ENCODE assay signal across 8 cellular contexts in the genomic region with DNA sequence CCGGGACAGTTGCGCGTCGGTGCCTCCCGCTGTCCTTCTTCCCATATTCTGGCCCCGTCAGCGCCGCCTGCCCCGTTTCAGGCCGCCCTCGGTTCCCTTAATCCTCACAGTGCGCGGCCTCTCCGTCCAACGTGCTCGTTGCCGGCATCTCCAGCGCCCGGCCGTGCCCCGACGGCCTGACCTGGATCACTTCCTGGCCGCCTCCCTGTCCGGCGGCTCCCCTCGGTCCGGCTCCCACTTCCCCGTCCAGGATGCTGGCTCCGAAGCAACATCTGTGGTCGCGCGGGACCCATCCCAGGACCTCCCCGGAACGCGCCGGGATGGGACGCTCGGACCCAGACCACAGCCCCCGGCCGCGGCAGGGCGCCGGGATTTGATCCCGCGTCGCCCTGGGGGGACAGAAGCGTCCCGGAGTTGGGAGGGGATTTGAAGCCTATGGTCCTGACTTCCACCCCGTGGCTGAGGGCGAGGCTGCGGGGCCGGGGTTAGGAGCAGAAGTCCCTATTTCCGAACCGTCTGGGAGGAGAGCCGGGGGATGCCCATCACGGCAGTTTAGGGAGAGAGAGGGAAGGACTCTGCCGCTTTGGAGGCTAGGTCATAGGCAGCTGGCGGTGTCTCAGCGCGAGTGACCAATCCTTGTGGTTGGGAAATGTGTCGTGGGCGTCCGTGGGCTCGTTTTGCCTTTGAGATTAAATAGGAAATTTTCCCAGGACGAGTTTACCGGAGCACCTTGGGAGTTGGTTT. TPM values are rescaled to one million over a fixed set of nuclear protein-coding genes. Genes with fewer than 3 reads are reported as not detected.
DNase-seq lines count a peak whose midpoint lies in the region; ATAC-seq, FAIRE-seq and TF ChIP-seq lines count a peak whose summit lies in the region.

No MANE protein-coding gene starts in this region.

- intact Hi-C loops in prostate gland (cut with DNase I): loop anchor here (10.0 kb wide), 1 partner anchor 162 kb away; no protein-coding TSS in a partner anchor

- ATAC-seq in GM18870 (IDR thresholded peaks at IDR 0.05; ENCODE audit: unreplicated experiment): peak; percentile 4
- peak; percentile 32 for ATAC-seq in HG03175 (IDR thresholded peaks at IDR 0.05; ENCODE audit: unreplicated experiment)

- POLR2A ChIA-PET in activated CD4-positive, alpha-beta T cell treated with anti-CD3 and anti-CD28 coated beads, Interleukin-2, amount 10 ng/mL, durations not matched to agents 7 days and 5 days (lab: Charles Lee): no interaction called here

- H3K36me3 Mint-ChIP-seq in activated CD4-positive, alpha-beta T cell treated with anti-CD3 and anti-CD28 coated beads, Interleukin-2, amount 10 ng/mL, durations not matched to agents 7 days and 5 days (ENCODE audit: low read depth): peaks cover 10% of the 10 kb centered on the region
- H3K36me3 Mint-ChIP-seq in glutamatergic neuron (ENCODE audit: unreplicated experiment): no peaks in the 10 kb centered on the region

- no peaks in the 10 kb centered on the region for H3K27me3 Mint-ChIP-seq in activated CD4-positive, alpha-beta T cell treated with anti-CD3 and anti-CD28 coated beads, Interleukin-2, amount 10 ng/mL, durations not matched to agents 7 days and 5 days
- H3K27me3 Mint-ChIP-seq in glutamatergic neuron (ENCODE audit: unreplicated experiment): peaks cover 10% of the 10 kb centered on the region

- H3K27me3 ChIP-seq in BE2C (no peaks in the 10 kb centered on the region), prostate gland (replicated peaks; ENCODE audit: insufficient read depth) (no peaks in the 10 kb centered on the region)

- peak overlapping the region; percentile 98 to 99 for H3K27ac ChIP-seq in prostate gland

- H3K4me3 ChIP-seq in BE2C (ENCODE audit: low read depth, low read length) (peak overlapping the region; percentile 86), prostate gland (peak overlapping the region; percentile 83 to 94)

- no peak for TF ChIP-seq CTCF in BE2C (IDR thresholded peaks at IDR 0.05; ENCODE audit: low read depth, low read length)
- no peak for TF ChIP-seq CTCF in glutamatergic neuron (IDR thresholded peaks at IDR 0.05; ENCODE audit: partially characterized antibody, unreplicated experiment)
- TF ChIP-seq CTCF in prostate gland (IDR thresholded peaks at IDR 0.05): no peak
- no peak for TF ChIP-seq CTCF in D721Med (IDR thresholded peaks at IDR 0.05; ENCODE audit: insufficient read depth, missing control alignments)

- peak overlapping the region; percentile 95 for H3K27ac Mint-ChIP-seq in activated CD4-positive, alpha-beta T cell treated with anti-CD3 and anti-CD28 coated beads, Interleukin-2, amount 10 ng/mL, durations not matched to agents 7 days and 5 days
- H3K27ac Mint-ChIP-seq in glutamatergic neuron (ENCODE audit: unreplicated experiment): no peak overlapping the region

- no peak for DNase-seq in BE2C
- DNase-seq in activated CD4-positive, alpha-beta T cell treated with anti-CD3 and anti-CD28 coated beads, Interleukin-2, amount 10 ng/mL, durations not matched to agents 7 days and 5 days: no peak
- DNase-seq in glutamatergic neuron: peak; percentile 44
- DNase-seq in prostate gland (ENCODE audit: low spot score): no peak
- DNase-seq in D721Med (ENCODE audit: insufficient read length, low spot score): no peak
- DNase-seq in NCI-H1092 (lab: John Stamatoyannopoulos, UW): no peak

- H3K9me3 ChIP-seq in BE2C: no peaks in the 10 kb centered on the region
- H3K9me3 ChIP-seq in prostate gland: no peaks in the 10 kb centered on the region

- H3K4me3 Mint-ChIP-seq in activated CD4-positive, alpha-beta T cell treated with anti-CD3 and anti-CD28 coated beads, Interleukin-2, amount 10 ng/mL, durations not matched to agents 7 days and 5 days: peak overlapping the region; percentile 88
- H3K4me3 Mint-ChIP-seq in glutamatergic neuron (ENCODE audit: unreplicated experiment): peak overlapping the region; percentile 90

- H3K4me1 ChIP-seq in BE2C (no peaks in the 10 kb centered on the region), prostate gland (replicated peaks) (no peaks in the 10 kb centered on the region)

- WGBS in prostate gland: 2% methylated on average over 61 of the region's 66 CpGs

- H3K36me3 ChIP-seq in BE2C (no peaks in the 10 kb centered on the region), prostate gland (no peaks in the 10 kb centered on the region)

- TF ChIP-seq POLR2A in prostate gland (IDR thresholded peaks at IDR 0.05): no peak

- H3K4me1 Mint-ChIP-seq in activated CD4-positive, alpha-beta T cell treated with anti-CD3 and anti-CD28 coated beads, Interleukin-2, amount 10 ng/mL, durations not matched to agents 7 days and 5 days: peaks cover 30% of the 10 kb centered on the region
- peaks cover 8% of the 10 kb centered on the region for H3K4me1 Mint-ChIP-seq in glutamatergic neuron (ENCODE audit: low read depth, unreplicated experiment)

- CTCF ChIA-PET in activated CD4-positive, alpha-beta T cell treated with anti-CD3 and anti-CD28 coated beads, Interleukin-2, amount 10 ng/mL, durations not matched to agents 7 days and 5 days (lab: Charles Lee): no interaction called here

- H3K9me3 Mint-ChIP-seq in activated CD4-positive, alpha-beta T cell treated with anti-CD3 and anti-CD28 coated beads, Interleukin-2, amount 10 ng/mL, durations not matched to agents 7 days and 5 days: no peaks in the 10 kb centered on the region
- peaks cover 2% of the 10 kb centered on the region for H3K9me3 Mint-ChIP-seq in glutamatergic neuron (ENCODE audit: unreplicated experiment)

- no peak for FAIRE-seq in D721Med (lab: Jason Lieb, UNC)

RNA-seq across cellular contexts. Expression of a gene that starts 53.8 kb away (rescaled TPM):
- polyA plus RNA-seq in BE2C (2012; ENCODE audit: insufficient read depth, insufficient read length, low read depth): 16.5 TPM
- total RNA-seq in activated CD4-positive, alpha-beta T cell treated with anti-CD3 and anti-CD28 coated beads, Interleukin-2, amount 10 ng/mL, durations not matched to agents 7 days and 5 days: 10 to 100 TPM; 40.0 to 41.3 TPM
- total RNA-seq in glutamatergic neuron (ENCODE audit: unreplicated experiment) (48.5 TPM), prostate gland (10 to 100 TPM; 17.7 to 61.0 TPM)

RNA-seq across cellular contexts. Expression of a gene that starts 58.0 kb away (rescaled TPM):
- polyA plus RNA-seq in BE2C (2012; ENCODE audit: insufficient read depth, insufficient read length, low read depth): 19.5 TPM
- 10 to 100 TPM; 21.8 to 21.9 TPM for total RNA-seq in activated CD4-positive, alpha-beta T cell treated with anti-CD3 and anti-CD28 coated beads, Interleukin-2, amount 10 ng/mL, durations not matched to agents 7 days and 5 days
- total RNA-seq in glutamatergic neuron (ENCODE audit: unreplicated experiment) (14.1 TPM), prostate gland (10 to 100 TPM; 20.8 to 49.6 TPM)
